22 cellular contexts compared by ENCODE assay signal in genomic region chr7:12926236-12926635, GRCh38.
"Had no signal": no experiment of that assay in that cellular context is flagged by ENCODE, and none has a peak within 500 bp of the region (broad histone marks: within the 10 kb centered on the region; RNA-seq: fewer than 3 reads in every experiment).

No MANE protein-coding gene starts in this region.

- H3K27me3 ChIP-seq: right atrium auricular region, stomach, suprapubic skin, tibial nerve had no signal

- H3K9me3 Mint-ChIP-seq: activated CD4-positive, alpha-beta memory T cell treated with anti-CD3 and anti-CD28 coated beads for 36 hours; activated naive CD8-positive, alpha-beta T cell treated with anti-CD3 and anti-CD28 coated beads for 36 hours; nephron progenitor cell; stimulated activated effector memory CD8-positive, alpha-beta T cell treated with anti-CD3 and anti-CD28 coated beads, Interleukin-12 subunit alpha, Interleukin-12 subunit beta, amount 100 ng/mL, for 72 hours had no signal

- H3K36me3 ChIP-seq: right atrium auricular region, stomach, suprapubic skin, tibial nerve had no signal

- H3K4me1 Mint-ChIP-seq: activated naive CD8-positive, alpha-beta T cell treated with anti-CD3 and anti-CD28 coated beads for 36 hours; stimulated activated effector memory CD8-positive, alpha-beta T cell treated with anti-CD3 and anti-CD28 coated beads, Interleukin-12 subunit alpha, Interleukin-12 subunit beta, amount 100 ng/mL, for 72 hours had no signal

- ATAC-seq: left cardiac atrium; mucosa of descending colon; stimulated activated effector memory CD8-positive, alpha-beta T cell treated with anti-CD3 and anti-CD28 coated beads, Interleukin-12 subunit alpha, Interleukin-12 subunit beta, amount 100 ng/mL, for 72 hours had no signal

- DNase-seq: activated CD4-positive, alpha-beta memory T cell treated with anti-CD3 and anti-CD28 coated beads for 36 hours; activated CD4-positive, alpha-beta T cell treated with anti-CD3 and anti-CD28 coated beads for 48 hours; activated naive CD4-positive, alpha-beta T cell treated with Interleukin-2 at 50 U/mL for 16 hours; activated naive CD8-positive, alpha-beta T cell treated with anti-CD3 and anti-CD28 coated beads for 36 hours; activated T-cell treated with anti-CD3 and anti-CD28 coated beads, Interleukin-2, amount 50 U/mL, for 48 hours; amniotic stem cell; cerebellar nuclear complex; cortex of kidney; glutamatergic neuron; hypothalamus; left cardiac atrium; mesenchymal stem cell; mucosa of descending colon; nephron progenitor cell; stimulated activated CD4-positive, alpha-beta T cell treated with anti-CD3 and anti-CD28 coated beads, Interleukin-1b, Interleukin-23, amount 100 ng/mL, for 48 hours; stomach; SW 1271 had no signal

- H3K4me3 ChIP-seq: mucosa of descending colon, right atrium auricular region, stomach, suprapubic skin, tibial nerve had no signal

- H3K27ac ChIP-seq: right atrium auricular region, stomach, suprapubic skin, tibial nerve had no signal

- H3K4me3 Mint-ChIP-seq: activated CD4-positive, alpha-beta memory T cell treated with anti-CD3 and anti-CD28 coated beads for 36 hours; activated naive CD8-positive, alpha-beta T cell treated with anti-CD3 and anti-CD28 coated beads for 36 hours; nephron progenitor cell; stimulated activated effector memory CD8-positive, alpha-beta T cell treated with anti-CD3 and anti-CD28 coated beads, Interleukin-12 subunit alpha, Interleukin-12 subunit beta, amount 100 ng/mL, for 72 hours had no signal

- H3K27me3 Mint-ChIP-seq: progenitor cell of endocrine pancreas had no signal

- H3K36me3 Mint-ChIP-seq: activated CD4-positive, alpha-beta memory T cell treated with anti-CD3 and anti-CD28 coated beads for 36 hours; activated naive CD8-positive, alpha-beta T cell treated with anti-CD3 and anti-CD28 coated beads for 36 hours; stimulated activated effector memory CD8-positive, alpha-beta T cell treated with anti-CD3 and anti-CD28 coated beads, Interleukin-12 subunit alpha, Interleukin-12 subunit beta, amount 100 ng/mL, for 72 hours had no signal

- H3K9me3 ChIP-seq: mucosa of descending colon, right atrium auricular region, stomach, suprapubic skin, tibial nerve had no signal

- H3K4me1 ChIP-seq: tibial nerve had no signal

- H3K27ac Mint-ChIP-seq: activated CD4-positive, alpha-beta memory T cell treated with anti-CD3 and anti-CD28 coated beads for 36 hours; activated naive CD8-positive, alpha-beta T cell treated with anti-CD3 and anti-CD28 coated beads for 36 hours; nephron progenitor cell; progenitor cell of endocrine pancreas; stimulated activated effector memory CD8-positive, alpha-beta T cell treated with anti-CD3 and anti-CD28 coated beads, Interleukin-12 subunit alpha, Interleukin-12 subunit beta, amount 100 ng/mL, for 72 hours had no signal
